In genomic region chrX:9899640-9900075, GRCh38 we compare ENCODE assay signal across 11 cellular contexts.
A peak's percentile ranks its signal among the peaks of the same experiment; 100 is the strongest.
DNase-seq lines count a peak whose midpoint lies in the region; ATAC-seq and TF ChIP-seq lines count a peak whose summit lies in the region.
"Had no signal": no experiment of that assay in that cellular context is flagged by ENCODE, and none has a peak within 500 bp of the region (broad histone marks: within the 10 kb centered on the region; RNA-seq: fewer than 3 reads in every experiment).

No MANE protein-coding gene starts in this region.

- H3K9me3 Mint-ChIP-seq in endodermal cell: peaks cover 53% of the 10 kb centered on the region

- TF ChIP-seq CTCF in endodermal cell (conservative IDR thresholded peaks at IDR 0.05): no peak

- no peak overlapping the region for H3K4me3 ChIP-seq in endodermal cell (ENCODE audit: low read length)
- H3K4me3 ChIP-seq: A549 had no signal

- WGBS in endodermal cell (ENCODE audit: insufficient coverage in 1 of 2, insufficient read length in 1 of 2), 2 experiments: 50 to 80% methylated on average over 2 to 12 of the region's 17 CpGs

- H3K36me3 ChIP-seq in endodermal cell (ENCODE audit: control insufficient read depth, insufficient read depth, low read length): no peaks in the 10 kb centered on the region

- no peak overlapping the region for H3K4me3 Mint-ChIP-seq in endodermal cell

- H3K27me3 ChIP-seq in endodermal cell (ENCODE audit: control insufficient read depth, insufficient read depth, low read length, poor library complexity, severe bottlenecking): no peaks in the 10 kb centered on the region

- ATAC-seq in HG03280 (IDR thresholded peaks at IDR 0.05; ENCODE audit: unreplicated experiment) (no peak), GM18909 (IDR thresholded peaks at IDR 0.05; ENCODE audit: poor library complexity, unreplicated experiment) (no peak)
- ATAC-seq: A549 had no signal

- DNase-seq in NCI-H2171 treated with DMSO at 0.1 percent for 48 hours (lab: John Stamatoyannopoulos, UW) (peak; percentile 16), NCI-H2171 (lab: John Stamatoyannopoulos, UW) (no peak), LHCN-M2 (ENCODE audit: low read depth) (peak; percentile 42), endodermal cell (no peak), putamen (ENCODE audit: low spot score) (peak; percentile 81), D341Med (ENCODE audit: low spot score) (no peak)
- DNase-seq: aorta, NCI-H1436 treated with DMSO at 0.1 percent for 48 hours had no signal

- H3K9me3 ChIP-seq in endodermal cell (ENCODE audit: control insufficient read depth, low read length): no peaks in the 10 kb centered on the region
- H3K9me3 ChIP-seq: A549 had no signal

- peaks cover 14% of the 10 kb centered on the region for H3K36me3 Mint-ChIP-seq in endodermal cell (ENCODE audit: low read depth)

- H3K4me1 ChIP-seq in endodermal cell (ENCODE audit: control insufficient read depth, insufficient read depth, low read length): no peaks in the 10 kb centered on the region
- H3K4me1 ChIP-seq: A549 had no signal

- H3K9ac ChIP-seq in endodermal cell (ENCODE audit: extremely low read depth, low read length, poor library complexity, severe bottlenecking): no peak overlapping the region

- H3K27ac ChIP-seq in endodermal cell (ENCODE audit: low read depth, low read length): peak overlapping the region; percentile 93
- H3K27ac ChIP-seq: A549 had no signal

- H3K27me3 Mint-ChIP-seq in endodermal cell (ENCODE audit: insufficient read depth): no peaks in the 10 kb centered on the region

- H3K27ac Mint-ChIP-seq in endodermal cell: no peak overlapping the region

- no peaks in the 10 kb centered on the region for H3K4me1 Mint-ChIP-seq in endodermal cell

Comparison
In these comparisons a context has a peak if more than half of its experiments do, and no peak if none do; other contexts are left out.
1. DNase-seq: peak in NCI-H2171 treated with DMSO at 0.1 percent for 48 hours (single experiment), LHCN-M2 (single experiment) and putamen (single experiment); none in NCI-H2171 (single experiment), endodermal cell (single experiment) and D341Med (single experiment).